ENCODE assay signal across 34 cellular contexts in the genomic region with DNA sequence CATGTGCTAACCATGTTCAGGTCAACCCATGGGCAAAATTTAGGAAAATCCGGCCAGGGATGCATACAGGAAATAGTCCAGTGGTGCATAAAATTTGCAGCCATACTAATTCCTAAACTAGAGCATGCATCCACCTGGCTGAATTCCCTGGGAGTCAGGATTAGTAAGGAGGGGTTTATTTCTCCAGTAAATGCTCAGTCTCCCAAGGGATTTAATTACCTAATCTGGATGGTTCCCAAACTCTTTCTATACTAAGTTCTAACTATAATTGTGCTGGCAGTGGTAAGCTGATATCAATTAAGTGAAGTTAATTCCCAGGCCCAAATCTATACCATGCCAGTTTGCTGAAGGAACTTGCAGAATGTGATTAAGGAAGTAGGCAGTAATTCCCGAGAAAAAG. TPM values are rescaled to one million over a fixed set of nuclear protein-coding genes. Genes with fewer than 3 reads are reported as not detected.
"Had no signal": no experiment of that assay in that cellular context is flagged by ENCODE, and none has a peak within 500 bp of the region (broad histone marks: within the 10 kb centered on the region; RNA-seq: fewer than 3 reads in every experiment).

No MANE protein-coding gene starts in this region.

- H3K36me3 ChIP-seq: ascending aorta, brain microvascular endothelial cell, gastroesophageal sphincter, right lobe of liver, uterus had no signal

- H3K4me3 ChIP-seq: ascending aorta, coronary artery, dorsolateral prefrontal cortex, gastroesophageal sphincter, hepatocyte, right lobe of liver, testis, uterus had no signal

- H3K27me3 ChIP-seq: ascending aorta, brain microvascular endothelial cell, dorsolateral prefrontal cortex, gastroesophageal sphincter, hepatocyte, right lobe of liver, testis, uterus had no signal

- DNase-seq: activated CD4-positive, alpha-beta T cell treated with anti-CD3 and anti-CD28 coated beads for 4 hours; activated CD4-positive, alpha-beta T cell treated with anti-CD3 and anti-CD28 coated beads, Interleukin-2, amount 50 U/mL, for 4 hours; activated CD8-positive, alpha-beta memory T cell treated with anti-CD3 and anti-CD28 coated beads, Interleukin-2, amount 50 U/mL, for 4 hours; activated gamma-delta T cell; activated naive CD4-positive, alpha-beta T cell treated with anti-CD3 and anti-CD28 coated beads, Interleukin-2, amount 10 ng/mL, durations not matched to agents 7 days and 5 days; activated naive CD8-positive, alpha-beta T cell treated with anti-CD3 and anti-CD28 coated beads, Interleukin-2, amount 10 ng/mL, durations not matched to agents 7 days and 5 days; activated T-cell treated with anti-CD3 and anti-CD28 coated beads, Interleukin-2, amount 50 U/mL, for 1 hour; brain microvascular endothelial cell; dorsolateral prefrontal cortex; effector memory CD4-positive, alpha-beta T cell; erythroblast; left cardiac atrium; left ventricle myocardium superior; naive thymus-derived CD4-positive, alpha-beta T cell; nucleus accumbens; posterior cingulate gyrus; right lobe of liver; stimulated activated CD4-positive, alpha-beta T cell treated with anti-CD3 and anti-CD28 coated beads, Interleukin-2, amount 100 ng/mL, for 48 hours; stimulated activated naive CD8-positive, alpha-beta T cell treated with anti-CD3 and anti-CD28 coated beads, Interleukin-15, Interleukin-2, amounts not matched to agents 100 U/mL and 50 U/mL, for 24 hours; T-helper 9 cell; testis; trophoblast cell; uterus had no signal

- H3K4me1 ChIP-seq: ascending aorta, gastroesophageal sphincter, right lobe of liver, testis, uterus had no signal

- H3K79me2 ChIP-seq: hepatocyte had no signal

- H3K36me3 Mint-ChIP-seq: activated naive CD4-positive, alpha-beta T cell treated with anti-CD3 and anti-CD28 coated beads, Interleukin-2, amount 10 ng/mL, durations not matched to agents 7 days and 5 days; activated naive CD8-positive, alpha-beta T cell treated with anti-CD3 and anti-CD28 coated beads, Interleukin-2, amount 10 ng/mL, durations not matched to agents 7 days and 5 days; mesothelial cell of epicardium; naive thymus-derived CD4-positive, alpha-beta T cell had no signal

- H2AFZ ChIP-seq: hepatocyte had no signal

- H3K27me3 Mint-ChIP-seq: activated naive CD4-positive, alpha-beta T cell treated with anti-CD3 and anti-CD28 coated beads, Interleukin-2, amount 10 ng/mL, durations not matched to agents 7 days and 5 days had no signal

- H3K9me3 ChIP-seq: ascending aorta, gastroesophageal sphincter, testis, uterus had no signal

- H3K4me2 ChIP-seq: hepatocyte had no signal

- H3K4me3 Mint-ChIP-seq: activated naive CD4-positive, alpha-beta T cell treated with anti-CD3 and anti-CD28 coated beads, Interleukin-2, amount 10 ng/mL, durations not matched to agents 7 days and 5 days; activated naive CD8-positive, alpha-beta T cell treated with anti-CD3 and anti-CD28 coated beads, Interleukin-2, amount 10 ng/mL, durations not matched to agents 7 days and 5 days; activated T-helper 1 cell treated with anti-CD3 and anti-CD28 coated beads, Interleukin-12 subunit alpha, Interleukin-12 subunit beta, Interleukin-2, Interleukin-4 antibody, amounts not matched to agents 30 ng/mL and 10 ng/mL and 1 ng/mL, durations not matched to agents 14 hours and 24 hours and 36 hours; mesothelial cell of epicardium; naive thymus-derived CD4-positive, alpha-beta T cell had no signal

- H3K27ac ChIP-seq: ascending aorta, coronary artery, dorsolateral prefrontal cortex, gastroesophageal sphincter, hepatocyte, right lobe of liver, testis, uterus, VCaP had no signal

- H3K4me1 Mint-ChIP-seq: activated naive CD4-positive, alpha-beta T cell treated with anti-CD3 and anti-CD28 coated beads, Interleukin-2, amount 10 ng/mL, durations not matched to agents 7 days and 5 days; activated naive CD8-positive, alpha-beta T cell treated with anti-CD3 and anti-CD28 coated beads, Interleukin-2, amount 10 ng/mL, durations not matched to agents 7 days and 5 days; naive thymus-derived CD4-positive, alpha-beta T cell had no signal

- H3K27ac Mint-ChIP-seq: activated naive CD4-positive, alpha-beta T cell treated with anti-CD3 and anti-CD28 coated beads, Interleukin-2, amount 10 ng/mL, durations not matched to agents 7 days and 5 days; activated naive CD8-positive, alpha-beta T cell treated with anti-CD3 and anti-CD28 coated beads, Interleukin-2, amount 10 ng/mL, durations not matched to agents 7 days and 5 days; activated T-helper 1 cell treated with anti-CD3 and anti-CD28 coated beads, Interleukin-12 subunit alpha, Interleukin-12 subunit beta, Interleukin-2, Interleukin-4 antibody, amounts not matched to agents 30 ng/mL and 10 ng/mL and 1 ng/mL, durations not matched to agents 14 hours and 24 hours and 36 hours; mesothelial cell of epicardium; naive thymus-derived CD4-positive, alpha-beta T cell had no signal

- H3K9me3 Mint-ChIP-seq: activated naive CD4-positive, alpha-beta T cell treated with anti-CD3 and anti-CD28 coated beads, Interleukin-2, amount 10 ng/mL, durations not matched to agents 7 days and 5 days; activated T-helper 1 cell treated with anti-CD3 and anti-CD28 coated beads, Interleukin-12 subunit alpha, Interleukin-12 subunit beta, Interleukin-2, Interleukin-4 antibody, amounts not matched to agents 30 ng/mL and 10 ng/mL and 1 ng/mL, durations not matched to agents 14 hours and 24 hours and 36 hours had no signal

- FAIRE-seq: keratinocyte, TTC549 had no signal

RNA-seq across cellular contexts. Expression of gene EVA1A, which starts 26.2 kb away (rescaled TPM):
- total RNA-seq: activated CD8-positive, alpha-beta memory T cell treated with anti-CD3 and anti-CD28 coated beads for 36 hours; activated naive CD8-positive, alpha-beta T cell treated with anti-CD3 and anti-CD28 coated beads, Interleukin-2, amount 10 ng/mL, durations not matched to agents 7 days and 5 days; activated T-helper 1 cell treated with anti-CD3 and anti-CD28 coated beads, Interleukin-12 subunit alpha, Interleukin-12 subunit beta, Interleukin-2, Interleukin-4 antibody, amounts not matched to agents 30 ng/mL and 10 ng/mL and 1 ng/mL, durations not matched to agents 14 hours and 24 hours and 36 hours; ascending aorta had no signal
- polyA plus RNA-seq: neural cell had no signal
